In the genomic region with DNA sequence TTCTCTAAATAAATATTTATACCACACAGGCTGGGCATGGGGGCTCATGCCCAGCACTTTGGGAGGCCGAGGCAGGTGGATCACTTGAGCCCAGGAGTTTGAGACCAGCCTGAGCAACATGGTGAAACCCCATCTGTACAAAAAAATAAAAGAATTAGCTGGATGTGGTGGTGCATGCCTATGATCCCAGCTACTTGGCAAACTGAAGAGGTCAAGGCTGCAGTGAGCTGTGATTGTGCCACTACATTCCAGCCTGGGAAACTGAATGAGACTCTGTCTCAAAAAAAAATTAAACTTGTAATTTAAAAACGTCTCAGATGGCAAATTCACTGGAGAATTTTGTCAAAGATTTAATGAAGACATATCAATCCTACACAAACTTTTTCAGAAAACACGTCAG, we compare ENCODE assay signal across 19 cellular contexts.
"Had no signal": no experiment of that assay in that cellular context is flagged by ENCODE, and none has a peak within 500 bp of the region (broad histone marks: within the 10 kb centered on the region; RNA-seq: fewer than 3 reads in every experiment).

No MANE protein-coding gene starts in this region.

- H3K4me3 ChIP-seq: coronary artery, dorsolateral prefrontal cortex, esophagus muscularis mucosa, gastrocnemius medialis, heart right ventricle, left lung, lower lobe of right lung, mucosa of descending colon had no signal

- H3K9me3 ChIP-seq: gastrocnemius medialis, left lung, mucosa of descending colon had no signal

- H3K4me1 ChIP-seq: gastrocnemius medialis, heart right ventricle, left lung, lower lobe of right lung had no signal

- DNase-seq: dermis blood vessel endothelial cell; dorsolateral prefrontal cortex; effector CD4-positive, alpha-beta T cell; effector memory CD4-positive, alpha-beta T cell; foreskin fibroblast; foreskin melanocyte; gastrocnemius medialis; glutamatergic neuron; head of caudate nucleus; heart right ventricle; hippocampal formation; left cardiac atrium; left lung; left ventricle myocardium superior; lower lobe of right lung; mesenchymal stem cell; mucosa of descending colon had no signal

- H3K27ac ChIP-seq: coronary artery, dorsolateral prefrontal cortex, esophagus muscularis mucosa, gastrocnemius medialis, heart right ventricle, left lung, lower lobe of right lung had no signal

- H3K27me3 ChIP-seq: dorsolateral prefrontal cortex, esophagus muscularis mucosa, gastrocnemius medialis, heart right ventricle, left lung had no signal

- H3K36me3 ChIP-seq: esophagus muscularis mucosa, gastrocnemius medialis, heart right ventricle, left lung, lower lobe of right lung had no signal
